8 cellular contexts compared by ENCODE assay signal in the genomic region with DNA sequence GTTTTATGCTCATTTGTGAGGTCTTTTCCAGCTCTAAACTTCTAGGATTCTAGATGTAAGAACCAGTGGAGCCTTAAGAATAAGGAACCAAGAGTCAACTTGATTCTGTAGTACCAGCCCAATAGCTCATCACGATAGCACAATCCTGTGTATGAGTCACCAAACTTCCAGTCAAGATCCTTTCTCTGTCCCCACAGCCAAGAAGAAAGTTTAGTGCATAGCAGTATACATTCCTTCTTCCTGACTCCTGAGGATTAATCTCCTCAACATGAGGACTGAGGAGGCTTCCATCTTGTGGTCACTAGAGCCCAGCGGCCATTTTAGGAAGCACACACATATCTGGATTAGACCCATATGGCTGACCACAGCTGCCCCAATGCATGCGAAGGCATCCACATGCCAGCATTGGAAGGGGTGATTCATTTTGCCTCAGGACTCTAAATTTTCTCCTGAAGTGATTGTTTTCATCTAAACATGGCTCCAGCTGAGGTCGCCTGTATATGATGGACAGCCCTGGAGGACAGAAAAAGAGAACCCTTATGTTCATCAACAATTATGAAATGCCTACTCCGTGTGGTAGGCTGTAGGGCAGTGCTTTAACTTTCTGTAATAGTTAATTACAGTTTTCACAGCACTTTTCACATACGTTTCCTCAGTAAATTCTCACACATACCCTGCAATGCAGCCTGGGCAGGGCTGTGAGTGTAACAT. TPM values are rescaled to one million over a fixed set of nuclear protein-coding genes. Genes with fewer than 3 reads are reported as not detected.
DNase-seq lines count a peak whose midpoint lies in the region; ATAC-seq and TF ChIP-seq lines count a peak whose summit lies in the region.

No MANE protein-coding gene starts in this region.

- H3K4me1 ChIP-seq in PC-9 (replicated peaks; ENCODE audit: insufficient read depth) (no peaks in the 10 kb centered on the region), upper lobe of left lung (peaks cover 0 to 5% (median 0%) of the 10 kb centered on the region in 4 donors)

- H3K79me2 ChIP-seq in PC-9 (ENCODE audit: low read depth) = no peaks in the 10 kb centered on the region

- 87 to 89% methylated on average over 6 of the region's 6 CpGs for WGBS in upper lobe of left lung, 2 donors

- H2AFZ ChIP-seq in PC-9 = 0 out of 2 replicates have a peak overlapping the region, but pooled peaks have one; percentile 5

- peak; percentile 30 for ATAC-seq in GM21619 (IDR thresholded peaks at IDR 0.05; ENCODE audit: unreplicated experiment)
- no peak for ATAC-seq in upper lobe of left lung (ENCODE audit: low FRiP score in 2 of 2)
- ATAC-seq in HG03108 (IDR thresholded peaks at IDR 0.05; ENCODE audit: unreplicated experiment) = no peak

- CTCF ChIA-PET in PC-9 (lab: Charles Lee) = no interaction called here

- BruUV-seq in PC-9 (replicated peaks; lab: Mats Ljungman, UMichigan) = no TSS peak

- H3K36me3 ChIP-seq in PC-9 (ENCODE audit: low read depth) (no peaks in the 10 kb centered on the region), upper lobe of left lung (no peaks in the 10 kb centered on the region)

- intact Hi-C loops in PC-9 (cut with micrococcal nuclease; ENCODE audit: unreplicated experiment) = no loop called here

- no peaks in the 10 kb centered on the region for H3K9me2 ChIP-seq in PC-9 (ENCODE audit: insufficient read depth)

- no peak for TF ChIP-seq EP300 in upper lobe of left lung (IDR thresholded peaks at IDR 0.05)

- H3K4me3 ChIP-seq in PC-9 (no peak overlapping the region), fibroblast of villous mesenchyme (ENCODE audit: low read depth, low read length) (no peak overlapping the region), upper lobe of left lung (no peak overlapping the region)

- no peak overlapping the region for H3K4me2 ChIP-seq in PC-9

- H3F3A ChIP-seq in PC-9 (ENCODE audit: insufficient read depth, low read depth) = no peaks in the 10 kb centered on the region

- no peaks in the 10 kb centered on the region for H3K27me3 ChIP-seq in PC-9 (ENCODE audit: insufficient read depth, low read depth)
- no peaks in the 10 kb centered on the region for H3K27me3 ChIP-seq in upper lobe of left lung

- no peak for TF ChIP-seq POLR2A in upper lobe of left lung (IDR thresholded peaks at IDR 0.05)

- no peaks in the 10 kb centered on the region for H4K20me1 ChIP-seq in PC-9 (ENCODE audit: insufficient read depth)

- no peak overlapping the region for H3K27ac ChIP-seq in PC-9
- no peak overlapping the region for H3K27ac ChIP-seq in upper lobe of left lung

- POLR2A ChIA-PET in PC-9 (lab: Charles Lee; ENCODE audit: unreplicated experiment) = no interaction called here

- H3K9me3 ChIP-seq in PC-9 (ENCODE audit: insufficient read depth, low read depth) (no peaks in the 10 kb centered on the region; the same call in 1 of the 2 replicates), upper lobe of left lung (no peaks in the 10 kb centered on the region)

- DNase-seq in AG08395 (ENCODE audit: low spot score) (peak; percentile 94), PC-9 (peak; percentile 31 to 56), fibroblast of villous mesenchyme (ENCODE audit: low read depth) (peak; percentile 75), upper lobe of left lung (no peak), NCI-H2029 treated with DMSO at 0.1 percent for 48 hours (lab: John Stamatoyannopoulos, UW) (no peak), AML-193 (lab: John Stamatoyannopoulos, UW) (no peak)

- TF ChIP-seq CTCF in PC-9 (conservative IDR thresholded peaks at IDR 0.05) (no peak), fibroblast of villous mesenchyme (IDR thresholded peaks at IDR 0.05; ENCODE audit: insufficient read depth, low read depth, low read length) (peak; percentile 31), upper lobe of left lung (IDR thresholded peaks at IDR 0.05) (no peak)

RNA-seq across cellular contexts. Expression of a gene that starts 53.5 kb away (rescaled TPM):
- 0.10 and 0.72 TPM in 2 replicates for total RNA-seq in PC-9 (2021)
- total RNA-seq in fibroblast of villous mesenchyme = 4.2 and 12.1 TPM in 2 replicates
- 10 to 100 TPM in 5 of 6 donors, 1 to 10 TPM in 1; 7.0 to 34.6 (median 14.1) TPM for total RNA-seq in upper lobe of left lung

Comparison
In these comparisons a context has a peak if more than half of its experiments do, and no peak if none do; other contexts are left out.
1. DNase-seq: peak in AG08395 (single experiment), PC-9 (2 of 2) and fibroblast of villous mesenchyme (single experiment); none in upper lobe of left lung (0 of 2), NCI-H2029 treated with DMSO at 0.1 percent for 48 hours (single experiment) and AML-193 (0 of 2).